ENCODE assay signal across 18 cellular contexts in the genomic region with DNA sequence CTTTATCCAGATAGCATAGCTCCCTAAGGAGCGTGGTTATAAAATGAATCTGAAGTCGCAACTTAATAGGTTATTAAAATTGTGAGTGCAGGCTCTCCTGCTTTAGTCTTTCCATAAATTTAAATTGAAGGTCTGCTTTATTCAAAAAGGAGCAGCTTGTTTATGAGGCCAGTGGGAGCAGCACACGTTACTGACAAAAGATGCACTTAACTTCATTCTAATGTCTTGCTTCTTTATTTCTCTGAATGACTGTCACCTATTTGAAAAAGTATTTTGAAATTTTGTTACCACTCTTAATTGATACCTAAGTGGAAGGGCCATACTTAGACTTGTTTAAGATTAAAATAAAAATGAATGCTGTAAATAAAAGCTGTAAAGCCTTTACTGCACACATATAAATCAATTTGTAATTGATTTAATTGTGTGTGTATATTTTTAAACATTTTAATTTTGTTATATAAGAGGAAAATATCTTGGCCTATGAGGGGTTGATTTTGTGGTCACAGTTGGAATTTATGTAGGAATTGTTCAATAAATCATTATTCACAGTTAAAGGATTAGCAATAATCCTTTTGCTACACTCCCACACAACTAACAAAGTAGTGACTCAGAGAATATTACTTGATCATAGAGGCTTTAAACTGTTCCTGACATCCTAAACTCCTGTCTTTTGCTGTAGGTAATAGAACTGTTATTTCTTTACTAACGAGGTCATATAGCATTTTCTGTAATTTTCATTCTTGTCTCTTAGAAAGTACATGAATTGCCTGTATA.
DNase-seq lines count a peak whose midpoint lies in the region; ATAC-seq, FAIRE-seq and TF ChIP-seq lines count a peak whose summit lies in the region.
"Had no signal": no experiment of that assay in that cellular context is flagged by ENCODE, and none has a peak within 500 bp of the region (broad histone marks: within the 10 kb centered on the region; RNA-seq: fewer than 3 reads in every experiment).

No MANE protein-coding gene starts in this region.

- no peak overlapping the region for H3K56ac ChIP-seq in IMR-90 (ENCODE audit: extremely low read depth, insufficient read depth, low read length)

- TF ChIP-seq POLR2A in IMR-90 (IDR thresholded peaks at IDR 0.05; ENCODE audit: low read depth, low read length), result no peak

- H2BK20ac ChIP-seq in IMR-90 (ENCODE audit: low read depth, low read length), result no peak overlapping the region

- H3K14ac ChIP-seq in IMR-90 (replicated peaks; ENCODE audit: low read depth, low read length), result no peak overlapping the region

- peaks cover 6 to 8% of the 10 kb centered on the region in 2 experiments; a peak in 3 of 4 replicates for H3K79me1 ChIP-seq in IMR-90 (ENCODE audit: low read depth in 1 of 2, low read length in 2 of 2)

- FAIRE-seq in islet of Langerhans (lab: Jason Lieb, UNC), result peak; percentile 36
- FAIRE-seq: TTC549 had no signal

- POLR2A ChIA-PET in IMR-90 (lab: Charles Lee; ENCODE audit: unreplicated experiment) (no interaction called here), T-cell (lab: Charles Lee) (no interaction called here)

- H4K20me1 ChIP-seq in IMR-90 (ENCODE audit: insufficient read depth, low read length), result no peaks in the 10 kb centered on the region
- H4K20me1 ChIP-seq in SU-DHL-6 (ENCODE audit: low read depth, low read length), result peaks cover 9% of the 10 kb centered on the region; the same call in 1 of the 2 replicates

- H3K18ac ChIP-seq in IMR-90 (ENCODE audit: low read depth, low read length), result no peak overlapping the region

- H4K5ac ChIP-seq in IMR-90 (ENCODE audit: low read depth, low read length), result no peak overlapping the region

- H3K36me3 Mint-ChIP-seq in T-cell, result peaks cover 20% of the 10 kb centered on the region

- TF ChIP-seq RAD21 in IMR-90 (IDR thresholded peaks at IDR 0.05; ENCODE audit: low read length), result no peak

- H3K27ac Mint-ChIP-seq in T-cell, result no peak overlapping the region

- H3K4me2 ChIP-seq in IMR-90 (ENCODE audit: low read depth, low read length) (no peak overlapping the region), SU-DHL-6 (ENCODE audit: low read depth, low read length, poor library complexity, severe bottlenecking) (peak overlapping the region; percentile 44)

- DNase-seq in AG20443 (ENCODE audit: low spot score), result peak; percentile 29
- peak; percentile 55 for DNase-seq in IMR-90
- DNase-seq in DMS79 (lab: John Stamatoyannopoulos, UW), result no peak
- no peak for DNase-seq in right atrium auricular region (ENCODE audit: low spot score)
- no peak for DNase-seq in T-cell
- DNase-seq: activated CD8-positive, alpha-beta memory T cell treated with anti-CD3 and anti-CD28 coated beads for 24 hours; activated gamma-delta T cell treated with Interleukin-2 at 50 U/mL for 16 hours; AML-193; DMS153; foreskin melanocyte; NCI-H1092 treated with DMSO at 0.1 percent for 48 hours; NCI-H510A treated with DMSO at 0.1 percent for 48 hours; occipital lobe had no signal

- no peaks in the 10 kb centered on the region for H3K4me1 ChIP-seq in IMR-90 (ENCODE audit: control insufficient read depth, insufficient read depth, low read length)
- peaks cover 0 to under 1% of the 10 kb centered on the region in 2 donors for H3K4me1 ChIP-seq in right atrium auricular region

- H3K9me3 Mint-ChIP-seq in T-cell, result no peaks in the 10 kb centered on the region

- no peak overlapping the region for H4K8ac ChIP-seq in IMR-90 (ENCODE audit: low read depth in 2 of 2, low read length in 2 of 2)

- no peaks in the 10 kb centered on the region for H3K9me1 ChIP-seq in IMR-90 (ENCODE audit: insufficient read depth, low read length)

- no peak for TF ChIP-seq CTCF in IMR-90 (conservative IDR thresholded peaks at IDR 0.05; ENCODE audit: low read depth, low read length)
- TF ChIP-seq CTCF in SU-DHL-6 (IDR thresholded peaks at IDR 0.05; ENCODE audit: insufficient read depth, low read length, poor library complexity, severe bottlenecking), result no peak
- no peak for TF ChIP-seq CTCF in right atrium auricular region (IDR thresholded peaks at IDR 0.05)

- H3K27me3 Mint-ChIP-seq in T-cell, result no peaks in the 10 kb centered on the region

- no peak overlapping the region for H3K27ac ChIP-seq in IMR-90 (ENCODE audit: insufficient read depth, low read length)
- H3K27ac ChIP-seq in SU-DHL-6 (ENCODE audit: low read depth, low read length), result peak overlapping the region; percentile 38; the same call in 1 of the 2 replicates
- H3K27ac ChIP-seq in right atrium auricular region, result no peak overlapping the region
- H3K27ac ChIP-seq: tibial nerve had no signal

- H2BK5ac ChIP-seq in IMR-90 (ENCODE audit: low read depth, low read length, poor library complexity, severe bottlenecking), result no peak overlapping the region

- CTCF ChIA-PET in IMR-90 (lab: Yijun Ruan, JAX) (no interaction called here), T-cell (lab: Charles Lee) (interaction anchor here in 1 of 2 donors (0.6 kb wide), 1 partner anchor 11 kb away, joined by 4 read pairs; no protein-coding TSS in a partner anchor)

- H3K9ac ChIP-seq in IMR-90 (ENCODE audit: low read depth, low read length), result no peak overlapping the region
- no peak overlapping the region for H3K9ac ChIP-seq in SU-DHL-6 (ENCODE audit: low read length)

- no peak overlapping the region for H2AK5ac ChIP-seq in IMR-90 (ENCODE audit: low read depth, low read length)

- H3K36me3 ChIP-seq in IMR-90 (ENCODE audit: control insufficient read depth, insufficient read depth, low read length) (no peaks in the 10 kb centered on the region), SU-DHL-6 (ENCODE audit: low read length) (peaks cover 54% of the 10 kb centered on the region), right atrium auricular region (no peaks in the 10 kb centered on the region)
- H3K36me3 ChIP-seq: tibial nerve had no signal

- no peak overlapping the region for H3K4me3 Mint-ChIP-seq in T-cell

- H3K27me3 ChIP-seq in IMR-90 (ENCODE audit: control insufficient read depth, insufficient read depth, low read length) (no peaks in the 10 kb centered on the region), SU-DHL-6 (ENCODE audit: low read length) (no peaks in the 10 kb centered on the region), right atrium auricular region (no peaks in the 10 kb centered on the region)
- H3K27me3 ChIP-seq: tibial nerve had no signal

- peaks cover 22 to 31% (median 26%) of the 10 kb centered on the region in 3 donors for H3K4me1 Mint-ChIP-seq in T-cell

- no peak overlapping the region for H3K23ac ChIP-seq in IMR-90 (ENCODE audit: low read depth, low read length)

- H3K4me3 ChIP-seq in IMR-90 (ENCODE audit: insufficient read depth, low read depth, low read length) (no peak overlapping the region), SU-DHL-6 (ENCODE audit: insufficient read depth, low read length, poor library complexity, severe bottlenecking) (no peak overlapping the region), right atrium auricular region (no peak overlapping the region)
- H3K4me3 ChIP-seq: tibial nerve had no signal

- H3K4ac ChIP-seq in IMR-90 (ENCODE audit: low read depth, low read length), result no peak overlapping the region

- H3K79me2 ChIP-seq in SU-DHL-6 (ENCODE audit: insufficient read depth, low read length), result peaks cover 91% of the 10 kb centered on the region

- in situ Hi-C loops in IMR-90 (cut with MboI; ENCODE audit: low sequenced_read_pairs), result no loop called here

- dilution Hi-C loops in IMR-90 (cut with HindIII; ENCODE audit: low sequenced_read_pairs, unreplicated experiment), result no loop called here

- no peaks in the 10 kb centered on the region for H3K9me2 ChIP-seq in SU-DHL-6 (replicated peaks; ENCODE audit: insufficient read depth, low read length)

- no peak overlapping the region for H2AK9ac ChIP-seq in IMR-90 (replicated peaks; ENCODE audit: low read depth, low read length, poor library complexity)

- no peak overlapping the region for H2AFZ ChIP-seq in IMR-90 (replicated peaks; ENCODE audit: low read length, poor library complexity)
- H2AFZ ChIP-seq in SU-DHL-6 (ENCODE audit: low read depth, low read length, severe bottlenecking), result no peak overlapping the region

- peaks cover 68% of the 10 kb centered on the region for H3F3A ChIP-seq in SU-DHL-6 (ENCODE audit: insufficient read depth)

- peak; percentile 40; the same call in 1 of the 2 replicates for ATAC-seq in IMR-90 (ENCODE audit: low read depth)
- ATAC-seq in T-cell (replicated peaks in 1 of 4), result no peak
- no peak for ATAC-seq in HG03442 (IDR thresholded peaks at IDR 0.05; ENCODE audit: unreplicated experiment)

- no peak overlapping the region for H4K91ac ChIP-seq in IMR-90 (ENCODE audit: insufficient read depth, low read depth, low read length)

- H2BK120ac ChIP-seq in IMR-90 (ENCODE audit: low read depth, low read length), result no peak overlapping the region

- H2BK15ac ChIP-seq in IMR-90 (ENCODE audit: low read depth, low read length), result no peak overlapping the region

- H3K9me3 ChIP-seq in IMR-90 (ENCODE audit: control insufficient read depth, insufficient read depth, low read length), result no peaks in the 10 kb centered on the region
- no peaks in the 10 kb centered on the region for H3K9me3 ChIP-seq in SU-DHL-6 (ENCODE audit: insufficient read depth, low read length)
- H3K9me3 ChIP-seq in right atrium auricular region, result no peaks in the 10 kb centered on the region
- H3K9me3 ChIP-seq: tibial nerve had no signal

- intact Hi-C loops in IMR-90 (cut with micrococcal nuclease), result loop anchor here (10.0 kb wide), 1 partner anchor 59 kb away; no protein-coding TSS in a partner anchor

- WGBS in IMR-90 (ENCODE audit: extremely low coverage in 2 of 2, insufficient read length in 1 of 2), 2 experiments, result no CpG with 5 or more reads among the region's 4 CpGs

- BruUV-seq in IMR-90 (replicated peaks; lab: Mats Ljungman, UMichigan), result no TSS peak

TF ChIP-seq in IMR-90, 13 proteins besides CTCF, POLR2A, EP300 and RAD21:
- TF ChIP-seq, protein P1, sequence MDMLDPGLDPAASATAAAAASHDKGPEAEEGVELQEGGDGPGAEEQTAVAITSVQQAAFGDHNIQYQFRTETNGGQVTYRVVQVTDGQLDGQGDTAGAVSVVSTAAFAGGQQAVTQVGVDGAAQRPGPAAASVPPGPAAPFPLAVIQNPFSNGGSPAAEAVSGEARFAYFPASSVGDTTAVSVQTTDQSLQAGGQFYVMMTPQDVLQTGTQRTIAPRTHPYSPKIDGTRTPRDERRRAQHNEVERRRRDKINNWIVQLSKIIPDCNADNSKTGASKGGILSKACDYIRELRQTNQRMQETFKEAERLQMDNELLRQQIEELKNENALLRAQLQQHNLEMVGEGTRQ (IDR thresholded peaks at IDR 0.05; ENCODE audit: low read depth, low read length), result no peak
- TF ChIP-seq RCOR1 (IDR thresholded peaks at IDR 0.05; ENCODE audit: insufficient replicate concordance, low read length) (no peak), SMC3 (IDR thresholded peaks at IDR 0.05; ENCODE audit: low read depth, low read length) (no peak)

Comparison
In these comparisons a context has a peak if more than half of its experiments do, and no peak if none do; other contexts are left out.
1. DNase-seq: peak in AG20443 (single experiment) and IMR-90 (single experiment); none in DMS79 (single experiment), right atrium auricular region (single experiment) and T-cell (0 of 34).